Comparison of ENCODE assay signal across 10 cellular contexts in the genomic region with DNA sequence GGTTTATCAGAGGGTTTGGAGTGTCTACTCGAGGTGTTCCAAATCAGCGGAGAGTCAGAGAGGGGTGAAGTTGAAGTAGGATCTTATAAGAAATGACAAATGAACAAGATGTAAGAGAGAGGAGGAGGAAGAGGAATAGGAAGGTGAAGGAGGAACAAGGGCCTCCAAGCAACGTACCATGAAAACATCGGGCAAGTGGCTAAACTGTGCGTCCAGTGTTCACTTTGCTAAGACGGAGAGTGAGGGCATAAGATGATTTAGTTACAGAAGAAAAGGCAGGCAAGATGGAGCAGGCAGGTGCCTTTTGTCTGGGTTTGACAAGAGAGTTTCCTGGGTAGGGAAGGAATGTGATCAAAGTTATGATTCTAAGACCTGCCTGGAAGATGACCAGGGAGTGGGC.
DNase-seq lines count a peak whose midpoint lies in the region; ATAC-seq and TF ChIP-seq lines count a peak whose summit lies in the region.
"Had no signal": no experiment of that assay in that cellular context is flagged by ENCODE, and none has a peak within 500 bp of the region (broad histone marks: within the 10 kb centered on the region; RNA-seq: fewer than 3 reads in every experiment).

No MANE protein-coding gene starts in this region.

- H3K4me3 Mint-ChIP-seq in CD4-positive, alpha-beta T cell: no peak overlapping the region

- CTCF ChIA-PET in CD4-positive, alpha-beta T cell (lab: Charles Lee): no interaction called here
- CTCF ChIA-PET in GM10248 (lab: Yijun Ruan, JAX): interaction anchor here (3.7 kb wide), 1 partner anchor 17 kb away, joined by 16 read pairs; no protein-coding TSS in a partner anchor

- H3K36me3 ChIP-seq in SK-N-MC (ENCODE audit: insufficient read depth, low read length): no peaks in the 10 kb centered on the region

- no peak for ATAC-seq in CD4-positive, alpha-beta T cell (ENCODE audit: poor library complexity)
- ATAC-seq in HG03432 (IDR thresholded peaks at IDR 0.05; ENCODE audit: unreplicated experiment): no peak

- H3K36me3 Mint-ChIP-seq in CD4-positive, alpha-beta T cell (ENCODE audit: low read depth): no peaks in the 10 kb centered on the region

- no peak for DNase-seq in CD4-positive, alpha-beta T cell
- DNase-seq in SK-N-MC (ENCODE audit: low read depth, low spot score) (no peak), left kidney (ENCODE audit: low read depth, low spot score) (peak; percentile 24), RPMI8226 (no peak), SKM-1 treated with dmso at 0.1 percent for 144 hours (lab: John Stamatoyannopoulos, UW; ENCODE audit: unreplicated experiment) (no peak), GM10248 (ENCODE audit: extremely low spot score) (no peak)
- DNase-seq: activated CD8-positive, alpha-beta memory T cell treated with anti-CD3 and anti-CD28 coated beads, Interleukin-2, amount 50 U/mL, for 48 hours; NCI-H1092 treated with DMSO at 0.1 percent for 48 hours had no signal

- H3K9me3 Mint-ChIP-seq in CD4-positive, alpha-beta T cell: no peaks in the 10 kb centered on the region

- TF ChIP-seq CTCF in CD4-positive, alpha-beta T cell (IDR thresholded peaks at IDR 0.05): no peak
- no peak for TF ChIP-seq CTCF in GM10248 (IDR thresholded peaks at IDR 0.05; ENCODE audit: control extremely low read depth, extremely low read depth, low read depth, missing control alignments)

- no peaks in the 10 kb centered on the region for H3K27me3 Mint-ChIP-seq in CD4-positive, alpha-beta T cell

- H3K4me1 Mint-ChIP-seq in CD4-positive, alpha-beta T cell (ENCODE audit: low read depth): peaks cover 64% of the 10 kb centered on the region

- H3K27ac Mint-ChIP-seq in CD4-positive, alpha-beta T cell: peak overlapping the region; percentile 94

- no peak overlapping the region for H3K9ac ChIP-seq in SK-N-MC (ENCODE audit: insufficient read length)

- intact Hi-C loops in CD4-positive, alpha-beta T cell (cut with DNase I, micrococcal nuclease): loop anchor here in 1 of 2 experiments (10.0 kb wide), 2 partner anchors 56 to 416 kb away; no protein-coding TSS in a partner anchor

- H3K9me3 ChIP-seq in CD4-positive, alpha-beta T cell (ENCODE audit: control insufficient read depth, low read length): no peaks in the 10 kb centered on the region
- H3K9me3 ChIP-seq in SK-N-MC (ENCODE audit: low read depth, low read length): no peaks in the 10 kb centered on the region; the same call in 1 of the 2 replicates

- H3K4me3 ChIP-seq in SK-N-MC (no peak overlapping the region), skin epidermis (no peak overlapping the region)

- POLR2A ChIA-PET in CD4-positive, alpha-beta T cell (lab: Charles Lee): interaction anchor here (1.1 kb wide), 1 partner anchor 9 kb away, joined by 4 read pairs; no protein-coding TSS in a partner anchor
- POLR2A ChIA-PET in GM10248 (lab: Yijun Ruan, JAX): no interaction called here

- H3K27me3 ChIP-seq in CD4-positive, alpha-beta T cell (ENCODE audit: control insufficient read depth, insufficient read depth, low read length): no peaks in the 10 kb centered on the region

- H3K27ac ChIP-seq in CD4-positive, alpha-beta T cell (ENCODE audit: low read depth, low read length): no peak overlapping the region
- H3K27ac ChIP-seq in SK-N-MC (peak overlapping the region; percentile 100), skin epidermis (peak overlapping the region in 20 of 21 experiments; percentile 35 to 96 (median 82))
